ENCODE assay signal across 7 cellular contexts in the genomic region with DNA sequence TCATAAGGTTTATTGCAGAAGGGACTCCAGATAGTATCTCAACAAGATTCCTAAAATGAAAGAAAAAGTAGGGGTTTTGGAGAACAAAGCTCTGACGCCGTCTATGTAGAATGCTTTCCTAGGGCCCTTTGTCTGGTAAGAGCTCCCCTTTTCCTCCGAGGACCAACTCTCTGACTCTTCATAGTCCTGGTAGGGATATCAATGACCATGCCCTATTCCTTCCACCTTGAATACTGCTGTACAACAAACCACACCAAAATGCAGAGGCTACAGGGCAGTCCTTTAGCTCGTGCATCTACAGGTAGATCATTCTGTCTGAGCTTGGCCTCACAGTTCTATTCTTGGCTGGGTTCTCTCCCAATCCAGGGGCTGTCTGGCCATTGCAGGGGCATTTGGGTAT.
"Had no signal": no experiment of that assay in that cellular context is flagged by ENCODE, and none has a peak within 500 bp of the region (broad histone marks: within the 10 kb centered on the region; RNA-seq: fewer than 3 reads in every experiment).

No MANE protein-coding gene starts in this region.

- ATAC-seq: GM12878 had no signal

- DNase-seq: GDM1, GF-D8 had no signal

- FAIRE-seq: G401.6, GM12878, GM12891, GM18507, GM19239 had no signal

- H3K4me3 ChIP-seq: GM12878 had no signal
